ENCODE assay signal across 18 cellular contexts in the genomic region with DNA sequence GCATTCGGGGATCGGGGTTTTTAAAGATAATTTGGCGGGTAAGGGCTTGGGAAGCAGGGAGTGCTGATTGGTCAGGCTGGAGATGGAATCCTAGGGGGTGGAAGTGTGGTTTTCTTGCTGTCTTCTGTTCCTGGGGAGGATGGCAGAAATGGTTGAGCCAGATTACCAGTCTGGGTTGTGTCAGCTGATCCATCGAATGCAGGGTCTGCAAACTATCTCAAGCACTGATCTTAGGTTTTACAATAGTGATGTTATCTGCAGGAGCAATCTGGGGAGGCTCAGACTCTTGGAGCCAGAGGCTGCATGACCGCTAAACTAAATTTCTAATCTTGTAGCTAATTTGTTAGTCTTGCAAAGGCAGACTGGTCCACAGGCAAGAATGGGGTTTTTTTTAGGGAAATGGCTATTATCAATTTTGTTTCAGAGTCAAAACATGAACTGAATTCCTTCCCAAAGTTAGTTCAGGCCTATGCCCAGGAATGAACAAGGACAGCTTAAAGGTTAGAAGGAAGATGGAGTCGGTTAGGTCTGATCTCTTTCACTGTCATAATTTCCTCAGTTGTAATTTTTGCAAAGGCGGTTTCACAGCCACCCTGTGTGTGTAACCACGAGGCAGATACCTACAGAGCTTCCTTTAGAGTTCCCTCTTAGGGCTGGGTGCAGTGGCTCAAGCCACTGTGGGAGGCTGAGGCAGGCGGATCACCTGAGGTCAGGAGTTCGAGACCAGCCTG. TPM values are rescaled to one million over a fixed set of nuclear protein-coding genes. Genes with fewer than 3 reads are reported as not detected.
A peak's percentile ranks its signal among the peaks of the same experiment; 100 is the strongest.
DNase-seq lines count a peak whose midpoint lies in the region; ATAC-seq and TF ChIP-seq lines count a peak whose summit lies in the region.
"Had no signal": no experiment of that assay in that cellular context is flagged by ENCODE, and none has a peak within 500 bp of the region (broad histone marks: within the 10 kb centered on the region; RNA-seq: fewer than 3 reads in every experiment).

No MANE protein-coding gene starts in this region.

- H3K27me3 ChIP-seq in OCI-LY3 (ENCODE audit: low read depth, low read length) (peaks cover 8% of the 10 kb centered on the region; the same call in 1 of the 2 replicates), rectal smooth muscle tissue (ENCODE audit: control insufficient read depth, insufficient read depth, low read length) (no peaks in the 10 kb centered on the region)
- H3K27me3 ChIP-seq: gastrocnemius medialis had no signal

- CTCF ChIA-PET in activated CD4-positive, alpha-beta T cell treated with anti-CD3 and anti-CD28 coated beads for 36 hours (lab: Charles Lee), result interaction anchor here (0.6 to 2.5 kb wide), 7 partner anchors 21 to 239 kb away, joined by 3 to 10 read pairs (median 4); no protein-coding TSS in a partner anchor

- no peak for ATAC-seq in activated CD4-positive, alpha-beta T cell treated with anti-CD3 and anti-CD28 coated beads for 36 hours
- ATAC-seq in GM21515 (IDR thresholded peaks at IDR 0.05; ENCODE audit: unreplicated experiment), result no peak
- ATAC-seq: gastrocnemius medialis had no signal

- no peak overlapping the region for H2AFZ ChIP-seq in OCI-LY3 (ENCODE audit: low read depth, low read length)

- H3K9me3 Mint-ChIP-seq in activated CD4-positive, alpha-beta T cell treated with anti-CD3 and anti-CD28 coated beads for 36 hours (ENCODE audit: low read depth), result no peaks in the 10 kb centered on the region
- H3K9me3 Mint-ChIP-seq in dendritic cell treated with granulocyte-macrophage colony-stimulating factor and Interleukin-4, amounts not matched to agents 40 ng/mL and 50 ng/mL, for 4 days, result no peaks in the 10 kb centered on the region
- H3K9me3 Mint-ChIP-seq: memory B cell had no signal

- H3K4me3 Mint-ChIP-seq in activated CD4-positive, alpha-beta T cell treated with anti-CD3 and anti-CD28 coated beads for 36 hours, result no peak overlapping the region
- H3K4me3 Mint-ChIP-seq in dendritic cell treated with granulocyte-macrophage colony-stimulating factor and Interleukin-4, amounts not matched to agents 40 ng/mL and 50 ng/mL, for 4 days, result no peak overlapping the region
- H3K4me3 Mint-ChIP-seq: memory B cell had no signal

- H4K20me1 ChIP-seq in OCI-LY3 (ENCODE audit: insufficient read depth, low read length), result no peaks in the 10 kb centered on the region

- H3K9me3 ChIP-seq in OCI-LY3 (ENCODE audit: insufficient read depth, low read length), result no peaks in the 10 kb centered on the region
- H3K9me3 ChIP-seq: gastrocnemius medialis had no signal

- POLR2A ChIA-PET in activated CD4-positive, alpha-beta T cell treated with anti-CD3 and anti-CD28 coated beads for 36 hours (lab: Charles Lee), result no interaction called here

- H3K36me3 ChIP-seq in OCI-LY3 (replicated peaks; ENCODE audit: low read depth, low read length) (no peaks in the 10 kb centered on the region), rectal smooth muscle tissue (ENCODE audit: control insufficient read depth, insufficient read depth, low read length) (no peaks in the 10 kb centered on the region)
- H3K36me3 ChIP-seq: gastrocnemius medialis had no signal

- TF ChIP-seq CTCF in OCI-LY3 (IDR thresholded peaks at IDR 0.05; ENCODE audit: low read depth, low read length), result no peak

- DNase-seq in activated CD4-positive, alpha-beta T cell treated with anti-CD3 and anti-CD28 coated beads for 36 hours, result no peak
- no peak for DNase-seq in activated CD4-positive, alpha-beta T cell treated with anti-CD3 and anti-CD28 coated beads, Interleukin-2, amount 50 U/mL, for 1 hour
- DNase-seq in activated effector memory CD4-positive, alpha-beta T cell treated with Interleukin-2 at 50 U/mL for 16 hours, result no peak
- no peak for DNase-seq in NCI-H226
- DNase-seq: amniotic stem cell, gastrocnemius medialis, GDM1, NCI-H510A treated with DMSO at 0.1 percent for 48 hours, occipital lobe had no signal

- peak overlapping the region; percentile 13 for H3K27ac Mint-ChIP-seq in activated CD4-positive, alpha-beta T cell treated with anti-CD3 and anti-CD28 coated beads for 36 hours
- H3K27ac Mint-ChIP-seq in dendritic cell treated with granulocyte-macrophage colony-stimulating factor and Interleukin-4, amounts not matched to agents 40 ng/mL and 50 ng/mL, for 4 days, result peak overlapping the region; percentile 83
- H3K27ac Mint-ChIP-seq: memory B cell had no signal

- H3K4me1 ChIP-seq in OCI-LY3 (ENCODE audit: low read length), result peaks cover 49% of the 10 kb centered on the region
- peaks cover 43% of the 10 kb centered on the region for H3K4me1 ChIP-seq in rectal smooth muscle tissue (ENCODE audit: control insufficient read depth, insufficient read depth, low read length)

- no peaks in the 10 kb centered on the region for H3K36me3 Mint-ChIP-seq in activated CD4-positive, alpha-beta T cell treated with anti-CD3 and anti-CD28 coated beads for 36 hours (ENCODE audit: low read depth)
- no peaks in the 10 kb centered on the region for H3K36me3 Mint-ChIP-seq in dendritic cell treated with granulocyte-macrophage colony-stimulating factor and Interleukin-4, amounts not matched to agents 40 ng/mL and 50 ng/mL, for 4 days (ENCODE audit: low read depth)
- H3K36me3 Mint-ChIP-seq: memory B cell had no signal

- no peaks in the 10 kb centered on the region for H3K79me2 ChIP-seq in OCI-LY3 (ENCODE audit: low read length)

- H3K27ac ChIP-seq in OCI-LY3 (ENCODE audit: low read length) (no peak overlapping the region), rectal smooth muscle tissue (ENCODE audit: low read depth, low read length) (peak overlapping the region; percentile 30)
- H3K27ac ChIP-seq: gastrocnemius medialis, VCaP had no signal

- H3K4me2 ChIP-seq in OCI-LY3 (ENCODE audit: low read length), result peak overlapping the region; percentile 71; the same call in 1 of the 2 replicates

- no peak overlapping the region for H3K4me3 ChIP-seq in OCI-LY3 (ENCODE audit: low read length)
- H3K4me3 ChIP-seq in rectal smooth muscle tissue (ENCODE audit: low read length), result no peak overlapping the region
- H3K4me3 ChIP-seq: gastrocnemius medialis had no signal

- peaks cover 34% of the 10 kb centered on the region for H3K4me1 Mint-ChIP-seq in activated CD4-positive, alpha-beta T cell treated with anti-CD3 and anti-CD28 coated beads for 36 hours
- H3K4me1 Mint-ChIP-seq in dendritic cell treated with granulocyte-macrophage colony-stimulating factor and Interleukin-4, amounts not matched to agents 40 ng/mL and 50 ng/mL, for 4 days (ENCODE audit: low read depth), result peaks cover 80% of the 10 kb centered on the region

- intact Hi-C loops in activated CD4-positive, alpha-beta T cell treated with anti-CD3 and anti-CD28 coated beads for 36 hours (cut with DNase I, micrococcal nuclease), result loop anchor here (5.0 to 10.0 kb wide), 4 partner anchors 113 to 456 kb away; partner anchors contain the start of gene SLC3A2 (in 1 of the 2)
- intact Hi-C loops in dendritic cell treated with granulocyte-macrophage colony-stimulating factor and Interleukin-4, amounts not matched to agents 40 ng/mL and 50 ng/mL, for 4 days (cut with micrococcal nuclease), result loop anchor here (5.0 kb wide), 2 partner anchors 33 to 113 kb away; no protein-coding TSS in a partner anchor

- no peaks in the 10 kb centered on the region for H3K27me3 Mint-ChIP-seq in activated CD4-positive, alpha-beta T cell treated with anti-CD3 and anti-CD28 coated beads for 36 hours
- no peaks in the 10 kb centered on the region for H3K27me3 Mint-ChIP-seq in dendritic cell treated with granulocyte-macrophage colony-stimulating factor and Interleukin-4, amounts not matched to agents 40 ng/mL and 50 ng/mL, for 4 days
- H3K27me3 Mint-ChIP-seq: memory B cell had no signal

- H3K9ac ChIP-seq in OCI-LY3 (ENCODE audit: low read length) (no peak overlapping the region), rectal smooth muscle tissue (ENCODE audit: low read length) (no peak overlapping the region)

RNA-seq across cellular contexts. Expression of gene SCGB1A1, which starts 10.2 kb away (rescaled TPM):
- not detected for total RNA-seq in activated CD4-positive, alpha-beta T cell treated with anti-CD3 and anti-CD28 coated beads for 36 hours
- total RNA-seq: cerebellum, gastrocnemius medialis, occipital lobe, OCI-LY7, skeletal muscle tissue had no signal
